In the genomic region with DNA sequence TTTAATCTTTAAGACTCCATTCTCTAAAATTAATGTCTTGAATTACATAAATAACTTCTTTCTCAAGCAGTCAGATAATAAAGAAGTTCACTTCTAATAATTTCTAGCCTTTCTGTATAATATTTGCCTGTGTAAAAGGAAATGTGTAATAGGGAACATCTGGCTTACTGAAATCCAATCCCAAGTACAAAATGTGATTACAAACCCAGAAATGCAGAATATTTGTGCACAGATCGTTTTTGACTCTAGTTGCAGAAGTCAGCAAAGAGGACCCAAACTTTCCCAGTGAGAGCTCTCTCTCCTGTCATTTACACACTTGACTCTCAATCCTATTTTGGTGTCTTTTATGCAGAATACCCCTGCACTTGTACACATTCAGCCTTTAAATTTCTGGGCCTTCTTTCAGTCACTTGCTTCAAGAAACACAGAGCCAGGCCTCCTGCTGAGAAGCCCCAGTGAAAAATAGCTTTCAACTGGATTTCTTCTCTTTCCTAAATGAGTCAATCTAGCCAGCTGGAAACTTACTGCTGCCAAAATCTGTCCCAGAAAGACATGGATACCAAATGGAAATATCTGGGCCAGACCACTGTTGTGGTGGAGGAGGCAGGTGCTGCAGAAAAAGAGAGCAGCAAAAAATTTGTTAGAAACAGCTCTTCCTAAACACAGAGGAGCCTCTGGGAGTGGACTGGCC, we compare ENCODE assay signal across 1 cellular context.
TF ChIP-seq lines count a peak whose summit lies in the region.

No MANE protein-coding gene starts in this region.

TF ChIP-seq in HepG2, 621 proteins besides CTCF, POLR2A, EP300 and RAD21 (continued from another document):
- TF ChIP-seq, protein P1, sequence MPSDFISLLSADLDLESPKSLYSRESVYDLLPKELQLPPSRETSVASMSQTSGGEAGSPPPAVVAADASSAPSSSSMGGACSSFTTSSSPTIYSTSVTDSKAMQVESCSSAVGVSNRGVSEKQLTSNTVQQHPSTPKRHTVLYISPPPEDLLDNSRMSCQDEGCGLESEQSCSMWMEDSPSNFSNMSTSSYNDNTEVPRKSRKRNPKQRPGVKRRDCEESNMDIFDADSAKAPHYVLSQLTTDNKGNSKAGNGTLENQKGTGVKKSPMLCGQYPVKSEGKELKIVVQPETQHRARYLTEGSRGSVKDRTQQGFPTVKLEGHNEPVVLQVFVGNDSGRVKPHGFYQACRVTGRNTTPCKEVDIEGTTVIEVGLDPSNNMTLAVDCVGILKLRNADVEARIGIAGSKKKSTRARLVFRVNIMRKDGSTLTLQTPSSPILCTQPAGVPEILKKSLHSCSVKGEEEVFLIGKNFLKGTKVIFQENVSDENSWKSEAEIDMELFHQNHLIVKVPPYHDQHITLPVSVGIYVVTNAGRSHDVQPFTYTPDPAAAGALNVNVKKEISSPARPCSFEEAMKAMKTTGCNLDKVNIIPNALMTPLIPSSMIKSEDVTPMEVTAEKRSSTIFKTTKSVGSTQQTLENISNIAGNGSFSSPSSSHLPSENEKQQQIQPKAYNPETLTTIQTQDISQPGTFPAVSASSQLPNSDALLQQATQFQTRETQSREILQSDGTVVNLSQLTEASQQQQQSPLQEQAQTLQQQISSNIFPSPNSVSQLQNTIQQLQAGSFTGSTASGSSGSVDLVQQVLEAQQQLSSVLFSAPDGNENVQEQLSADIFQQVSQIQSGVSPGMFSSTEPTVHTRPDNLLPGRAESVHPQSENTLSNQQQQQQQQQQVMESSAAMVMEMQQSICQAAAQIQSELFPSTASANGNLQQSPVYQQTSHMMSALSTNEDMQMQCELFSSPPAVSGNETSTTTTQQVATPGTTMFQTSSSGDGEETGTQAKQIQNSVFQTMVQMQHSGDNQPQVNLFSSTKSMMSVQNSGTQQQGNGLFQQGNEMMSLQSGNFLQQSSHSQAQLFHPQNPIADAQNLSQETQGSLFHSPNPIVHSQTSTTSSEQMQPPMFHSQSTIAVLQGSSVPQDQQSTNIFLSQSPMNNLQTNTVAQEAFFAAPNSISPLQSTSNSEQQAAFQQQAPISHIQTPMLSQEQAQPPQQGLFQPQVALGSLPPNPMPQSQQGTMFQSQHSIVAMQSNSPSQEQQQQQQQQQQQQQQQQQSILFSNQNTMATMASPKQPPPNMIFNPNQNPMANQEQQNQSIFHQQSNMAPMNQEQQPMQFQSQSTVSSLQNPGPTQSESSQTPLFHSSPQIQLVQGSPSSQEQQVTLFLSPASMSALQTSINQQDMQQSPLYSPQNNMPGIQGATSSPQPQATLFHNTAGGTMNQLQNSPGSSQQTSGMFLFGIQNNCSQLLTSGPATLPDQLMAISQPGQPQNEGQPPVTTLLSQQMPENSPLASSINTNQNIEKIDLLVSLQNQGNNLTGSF (CRISPR knock-in tag; IDR thresholded peaks at IDR 0.05), result no peak
- no peak for TF ChIP-seq MAFG (CRISPR knock-in tag; IDR thresholded peaks at IDR 0.05)
- no peak for TF ChIP-seq NR2F6 (IDR thresholded peaks at IDR 0.05)
- no peak for TF ChIP-seq NR2F6 (CRISPR knock-in tag; IDR thresholded peaks at IDR 0.05)
- TF ChIP-seq, protein P2, sequence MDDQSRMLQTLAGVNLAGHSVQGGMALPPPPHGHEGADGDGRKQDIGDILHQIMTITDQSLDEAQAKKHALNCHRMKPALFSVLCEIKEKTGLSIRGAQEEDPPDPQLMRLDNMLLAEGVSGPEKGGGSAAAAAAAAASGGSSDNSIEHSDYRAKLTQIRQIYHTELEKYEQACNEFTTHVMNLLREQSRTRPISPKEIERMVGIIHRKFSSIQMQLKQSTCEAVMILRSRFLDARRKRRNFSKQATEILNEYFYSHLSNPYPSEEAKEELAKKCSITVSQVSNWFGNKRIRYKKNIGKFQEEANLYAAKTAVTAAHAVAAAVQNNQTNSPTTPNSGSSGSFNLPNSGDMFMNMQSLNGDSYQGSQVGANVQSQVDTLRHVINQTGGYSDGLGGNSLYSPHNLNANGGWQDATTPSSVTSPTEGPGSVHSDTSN (CRISPR knock-in tag; IDR thresholded peaks at IDR 0.05; ENCODE audit: borderline replicate concordance), result no peak
- TF ChIP-seq RBM39 (IDR thresholded peaks at IDR 0.05; ENCODE audit: low read depth, low read length, poor library complexity, severe bottlenecking), result no peak
- TF ChIP-seq RFX5 (IDR thresholded peaks at IDR 0.05; ENCODE audit: low read depth, low read length), result no peak
